Comparison of ENCODE assay signal across 1 cellular context in the genomic region with DNA sequence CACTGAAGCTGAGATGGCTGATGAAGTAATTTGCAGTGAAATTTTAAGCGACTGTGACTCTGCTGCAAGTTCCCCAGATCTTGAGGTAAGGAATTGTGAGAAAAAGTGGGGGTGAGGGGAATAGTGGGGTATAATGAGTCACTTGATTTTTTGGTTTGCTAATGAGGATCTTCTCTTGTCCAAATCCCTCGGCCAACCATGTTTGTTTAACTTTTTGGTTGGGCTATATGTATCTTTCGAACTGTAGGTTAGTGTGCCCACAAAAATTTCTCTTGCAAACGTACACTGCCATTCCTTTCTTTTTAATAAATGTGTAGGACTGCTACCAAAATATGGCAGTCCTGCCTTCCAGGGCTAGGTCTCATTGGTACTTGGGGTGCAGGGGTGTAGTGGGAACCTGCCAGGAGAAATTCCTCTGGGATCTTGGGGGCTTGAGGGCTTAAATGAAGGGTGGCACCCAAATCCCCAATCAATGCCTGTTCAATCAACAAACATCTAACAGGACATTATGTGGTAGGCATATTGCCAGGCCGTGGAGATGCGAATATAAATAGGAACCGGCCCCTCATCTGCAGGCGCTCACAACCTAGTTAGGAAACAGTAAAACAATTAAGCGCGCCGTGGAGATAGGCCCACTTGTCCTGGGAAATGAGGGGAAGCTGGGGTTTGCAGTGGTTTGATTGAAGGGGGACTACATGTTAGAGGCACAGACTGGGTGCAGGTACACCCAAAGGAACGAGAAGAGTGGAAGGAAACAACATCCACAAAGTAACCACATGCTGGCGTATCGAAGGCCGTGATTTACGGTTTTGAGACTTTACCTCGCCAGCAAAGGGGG.
TF ChIP-seq lines count a peak whose summit lies in the region.

No MANE protein-coding gene starts in this region.

TF ChIP-seq in GM23338, 12 proteins besides CTCF, POLR2A, EP300 and RAD21 (continued from another document):
- TF ChIP-seq, protein P1, sequence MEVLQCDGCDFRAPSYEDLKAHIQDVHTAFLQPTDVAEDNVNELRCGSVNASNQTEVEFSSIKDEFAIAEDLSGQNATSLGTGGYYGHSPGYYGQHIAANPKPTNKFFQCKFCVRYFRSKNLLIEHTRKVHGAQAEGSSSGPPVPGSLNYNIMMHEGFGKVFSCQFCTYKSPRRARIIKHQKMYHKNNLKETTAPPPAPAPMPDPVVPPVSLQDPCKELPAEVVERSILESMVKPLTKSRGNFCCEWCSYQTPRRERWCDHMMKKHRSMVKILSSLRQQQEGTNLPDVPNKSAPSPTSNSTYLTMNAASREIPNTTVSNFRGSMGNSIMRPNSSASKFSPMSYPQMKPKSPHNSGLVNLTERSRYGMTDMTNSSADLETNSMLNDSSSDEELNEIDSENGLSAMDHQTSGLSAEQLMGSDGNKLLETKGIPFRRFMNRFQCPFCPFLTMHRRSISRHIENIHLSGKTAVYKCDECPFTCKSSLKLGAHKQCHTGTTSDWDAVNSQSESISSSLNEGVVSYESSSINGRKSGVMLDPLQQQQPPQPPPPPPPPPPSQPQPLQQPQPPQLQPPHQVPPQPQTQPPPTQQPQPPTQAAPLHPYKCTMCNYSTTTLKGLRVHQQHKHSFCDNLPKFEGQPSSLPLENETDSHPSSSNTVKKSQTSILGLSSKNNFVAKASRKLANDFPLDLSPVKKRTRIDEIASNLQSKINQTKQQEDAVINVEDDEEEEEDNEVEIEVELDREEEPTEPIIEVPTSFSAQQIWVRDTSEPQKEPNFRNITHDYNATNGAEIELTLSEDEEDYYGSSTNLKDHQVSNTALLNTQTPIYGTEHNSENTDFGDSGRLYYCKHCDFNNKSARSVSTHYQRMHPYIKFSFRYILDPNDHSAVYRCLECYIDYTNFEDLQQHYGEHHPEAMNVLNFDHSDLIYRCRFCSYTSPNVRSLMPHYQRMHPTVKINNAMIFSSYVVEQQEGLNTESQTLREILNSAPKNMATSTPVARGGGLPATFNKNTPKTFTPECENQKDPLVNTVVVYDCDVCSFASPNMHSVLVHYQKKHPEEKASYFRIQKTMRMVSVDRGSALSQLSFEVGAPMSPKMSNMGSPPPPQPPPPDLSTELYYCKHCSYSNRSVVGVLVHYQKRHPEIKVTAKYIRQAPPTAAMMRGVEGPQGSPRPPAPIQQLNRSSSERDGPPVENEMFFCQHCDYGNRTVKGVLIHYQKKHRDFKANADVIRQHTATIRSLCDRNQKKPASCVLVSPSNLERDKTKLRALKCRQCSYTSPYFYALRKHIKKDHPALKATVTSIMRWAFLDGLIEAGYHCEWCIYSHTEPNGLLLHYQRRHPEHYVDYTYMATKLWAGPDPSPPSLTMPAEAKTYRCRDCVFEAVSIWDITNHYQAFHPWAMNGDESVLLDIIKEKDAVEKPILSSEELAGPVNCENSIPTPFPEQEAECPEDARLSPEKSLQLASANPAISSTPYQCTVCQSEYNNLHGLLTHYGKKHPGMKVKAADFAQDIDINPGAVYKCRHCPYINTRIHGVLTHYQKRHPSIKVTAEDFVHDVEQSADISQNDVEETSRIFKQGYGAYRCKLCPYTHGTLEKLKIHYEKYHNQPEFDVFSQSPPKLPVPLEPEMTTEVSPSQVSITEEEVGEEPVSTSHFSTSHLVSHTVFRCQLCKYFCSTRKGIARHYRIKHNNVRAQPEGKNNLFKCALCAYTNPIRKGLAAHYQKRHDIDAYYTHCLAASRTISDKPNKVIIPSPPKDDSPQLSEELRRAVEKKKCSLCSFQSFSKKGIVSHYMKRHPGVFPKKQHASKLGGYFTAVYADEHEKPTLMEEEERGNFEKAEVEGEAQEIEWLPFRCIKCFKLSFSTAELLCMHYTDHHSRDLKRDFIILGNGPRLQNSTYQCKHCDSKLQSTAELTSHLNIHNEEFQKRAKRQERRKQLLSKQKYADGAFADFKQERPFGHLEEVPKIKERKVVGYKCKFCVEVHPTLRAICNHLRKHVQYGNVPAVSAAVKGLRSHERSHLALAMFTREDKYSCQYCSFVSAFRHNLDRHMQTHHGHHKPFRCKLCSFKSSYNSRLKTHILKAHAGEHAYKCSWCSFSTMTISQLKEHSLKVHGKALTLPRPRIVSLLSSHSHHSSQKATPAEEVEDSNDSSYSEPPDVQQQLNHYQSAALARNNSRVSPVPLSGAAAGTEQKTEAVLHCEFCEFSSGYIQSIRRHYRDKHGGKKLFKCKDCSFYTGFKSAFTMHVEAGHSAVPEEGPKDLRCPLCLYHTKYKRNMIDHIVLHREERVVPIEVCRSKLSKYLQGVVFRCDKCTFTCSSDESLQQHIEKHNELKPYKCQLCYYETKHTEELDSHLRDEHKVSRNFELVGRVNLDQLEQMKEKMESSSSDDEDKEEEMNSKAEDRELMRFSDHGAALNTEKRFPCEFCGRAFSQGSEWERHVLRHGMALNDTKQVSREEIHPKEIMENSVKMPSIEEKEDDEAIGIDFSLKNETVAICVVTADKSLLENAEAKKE (CRISPR knock-in tag; IDR thresholded peaks at IDR 0.05) = no peak
- TF ChIP-seq POLR2AphosphoS5 (IDR thresholded peaks at IDR 0.05; ENCODE audit: low read depth) (no peak), STAT1 (IDR thresholded peaks at IDR 0.05; ENCODE audit: unreplicated experiment) (no peak), ZNF331 (CRISPR knock-in tag; IDR thresholded peaks at IDR 0.05; ENCODE audit: low read depth) (no peak), CREB1 (CRISPR knock-in tag; IDR thresholded peaks at IDR 0.05; ENCODE audit: low read depth) (no peak), NANOG (IDR thresholded peaks at IDR 0.05; ENCODE audit: borderline replicate concordance) (no peak), JUNB (IDR thresholded peaks at IDR 0.05; ENCODE audit: unreplicated experiment) (no peak), ZNF114 (CRISPR knock-in tag; IDR thresholded peaks at IDR 0.05) (no peak)
TF ChIP-seq in GM23338: peak in this region for 0.
